ENCODE assay signal across 18 cellular contexts in genomic region chr6:165842291-165842936, GRCh38.
DNase-seq lines count a peak whose midpoint lies in the region; ATAC-seq, FAIRE-seq and TF ChIP-seq lines count a peak whose summit lies in the region.
"Had no signal": no experiment of that assay in that cellular context is flagged by ENCODE, and none has a peak within 500 bp of the region (broad histone marks: within the 10 kb centered on the region; RNA-seq: fewer than 3 reads in every experiment).

No MANE protein-coding gene starts in this region.

- H3K9ac ChIP-seq in HepG2 (ENCODE audit: insufficient read depth, low read depth, low read length) (no peak overlapping the region), iPS-15b (ENCODE audit: low read depth, low read length) (no peak overlapping the region), neural cell (ENCODE audit: low read length) (no peak overlapping the region)

- TF ChIP-seq EP300 in HepG2 (IDR thresholded peaks at IDR 0.05; ENCODE audit: low read depth in 2 of 2, low read length in 2 of 2), result no peak
- TF ChIP-seq EP300 in HepG2 (CRISPR knock-in tag; IDR thresholded peaks at IDR 0.05; ENCODE audit: borderline replicate concordance), result no peak
- TF ChIP-seq EP300 in neural cell (conservative IDR thresholded peaks at IDR 0.05; ENCODE audit: poor library complexity, severe bottlenecking), result no peak

- no peak for DNase-seq in HepG2 (ENCODE audit: low spot score)
- DNase-seq in right lobe of liver, result no peak
- DNase-seq in stimulated activated CD4-positive, alpha-beta T cell treated with anti-CD3 and anti-CD28 coated beads, Interleukin-15, amount 100 ng/mL, for 24 hours, result no peak
- no peak for DNase-seq in activated T-cell treated with anti-CD3 and anti-CD28 coated beads, Interleukin-2, amount 50 U/mL, for 48 hours
- no peak for DNase-seq in NCI-H446 treated with DMSO at 0.1 percent for 48 hours (lab: John Stamatoyannopoulos, UW)
- DNase-seq: DMS79 treated with DMSO at 0.1 percent for 48 hours, HCEC 1CT, Karpas-422, NCI-H1417 treated with DMSO at 0.1 percent for 48 hours, NCI-H2029, NCI-H345, PC-9, SIG-M5 had no signal

- POLR2A ChIA-PET in HepG2 (lab: Yijun Ruan, JAX), result no interaction called here

- H3K27ac ChIP-seq in HepG2 (ENCODE audit: extremely low read length, insufficient read depth, low read length) (no peak overlapping the region), right lobe of liver (no peak overlapping the region), neural cell (ENCODE audit: low read length) (no peak overlapping the region)
- H3K27ac ChIP-seq: 22Rv1, PC-9, RWPE1 had no signal

- H3K27me3 ChIP-seq in HepG2 (ENCODE audit: control insufficient read depth in 1 of 2, insufficient read depth in 2 of 2, low read length in 2 of 2) (peaks cover 6 to 47% of the 10 kb centered on the region in 2 experiments; a peak in 4 of 5 replicates), right lobe of liver (peaks cover 0 to 4% of the 10 kb centered on the region in 2 donors), iPS-15b (ENCODE audit: control insufficient read depth, insufficient read depth, low read length) (no peaks in the 10 kb centered on the region), neural cell (ENCODE audit: insufficient read depth, low read depth, low read length) (no peaks in the 10 kb centered on the region)

- H2AFZ ChIP-seq in HepG2 (ENCODE audit: low read length) (no peak overlapping the region), neural cell (ENCODE audit: low read depth, low read length) (no peak overlapping the region)
- H2AFZ ChIP-seq: PC-9 had no signal

- CTCF ChIA-PET in HepG2 (lab: Yijun Ruan, JAX; ENCODE audit: low intra/inter-chr PET ratio, low total read pairs), result no interaction called here

- H3K4me2 ChIP-seq in HepG2 (ENCODE audit: low read depth, low read length) (no peak overlapping the region), neural cell (ENCODE audit: low read length) (no peak overlapping the region)
- H3K4me2 ChIP-seq: PC-9 had no signal

- TF ChIP-seq POLR2A in HepG2 (IDR thresholded peaks at IDR 0.05; ENCODE audit: insufficient read depth in 1 of 2, low read depth in 2 of 2, low read length in 2 of 2), result no peak
- TF ChIP-seq POLR2A in right lobe of liver (IDR thresholded peaks at IDR 0.05), result no peak

- intact Hi-C loops in HepG2 (cut with micrococcal nuclease; ENCODE audit: unreplicated experiment), result no loop called here
- intact Hi-C loops in right lobe of liver (cut with DNase I), result no loop called here

- TF ChIP-seq RAD21 in HepG2 (CRISPR knock-in tag; IDR thresholded peaks at IDR 0.05), result no peak
- TF ChIP-seq RAD21 in neural cell (conservative IDR thresholded peaks at IDR 0.05), result no peak

- WGBS in HepG2 (ENCODE audit: low lambda C conversion rate), result 30% methylated on average over 12 of the region's 12 CpGs
- 71% methylated on average over 11 of the region's 12 CpGs for WGBS in right lobe of liver (ENCODE audit: insufficient coverage, low coverage, low lambda C conversion rate, missing lambda C conversion rate)

- no peaks in the 10 kb centered on the region for H3F3A ChIP-seq in neural cell (ENCODE audit: insufficient read depth, low read length, poor library complexity, severe bottlenecking)

- H4K20me1 ChIP-seq in HepG2 (ENCODE audit: insufficient read depth, low read length) (no peaks in the 10 kb centered on the region), neural cell (ENCODE audit: insufficient read depth) (no peaks in the 10 kb centered on the region)

- BruUV-seq in HepG2 (replicated peaks; lab: Mats Ljungman, UMichigan), result no TSS peak

- in situ Hi-C loops in HepG2 (cut with HindIII; ENCODE audit: extremely low pct_ligation_motif_present, low pct_unique_long_range_greater_than_20kb), result loop anchor here (10.0 kb wide), 1 partner anchor 408 kb away; no protein-coding TSS in a partner anchor

- ATAC-seq in HepG2 (no peak), right lobe of liver (no peak), GM21723 (IDR thresholded peaks at IDR 0.05; ENCODE audit: unreplicated experiment) (no peak)

- H3K36me3 ChIP-seq in HepG2 (replicated peaks in 1 of 2; ENCODE audit: control insufficient read depth in 1 of 2, insufficient read depth in 2 of 2, low read length in 2 of 2), result no peaks in the 10 kb centered on the region
- H3K36me3 ChIP-seq in right lobe of liver, result no peaks in the 10 kb centered on the region
- H3K36me3 ChIP-seq in iPS-15b (ENCODE audit: control insufficient read depth, insufficient read depth, low read length), result no peaks in the 10 kb centered on the region
- no peaks in the 10 kb centered on the region for H3K36me3 ChIP-seq in neural cell (ENCODE audit: insufficient read depth, low read length)

- no peak for FAIRE-seq in HepG2 (lab: Jason Lieb, UNC)

- no peaks in the 10 kb centered on the region for H3K79me2 ChIP-seq in HepG2 (ENCODE audit: insufficient read depth, low read length)
- H3K79me2 ChIP-seq in neural cell (replicated peaks; ENCODE audit: insufficient read depth, low read length), result no peaks in the 10 kb centered on the region

- no peaks in the 10 kb centered on the region for H3K9me3 ChIP-seq in HepG2 (ENCODE audit: low read length)
- H3K9me3 ChIP-seq in right lobe of liver, result no peaks in the 10 kb centered on the region
- H3K9me3 ChIP-seq in iPS-15b (ENCODE audit: control insufficient read depth, insufficient read depth, low read length), result no peaks in the 10 kb centered on the region
- no peaks in the 10 kb centered on the region for H3K9me3 ChIP-seq in neural cell (ENCODE audit: low read length)

- TF ChIP-seq CTCF in HepG2 (CRISPR knock-in tag; IDR thresholded peaks at IDR 0.05) (no peak), right lobe of liver (IDR thresholded peaks at IDR 0.05) (no peak), neural cell (IDR thresholded peaks at IDR 0.05; ENCODE audit: poor library complexity, severe bottlenecking) (no peak)

- no peaks in the 10 kb centered on the region for H3K9me2 ChIP-seq in neural cell (ENCODE audit: insufficient read depth, low read length)

- no peaks in the 10 kb centered on the region for H3K4me1 ChIP-seq in HepG2 (ENCODE audit: insufficient read depth, low read length)
- peaks cover 0 to 10% (median 5%) of the 10 kb centered on the region in 4 donors for H3K4me1 ChIP-seq in right lobe of liver
- H3K4me1 ChIP-seq in iPS-15b (ENCODE audit: control insufficient read depth, insufficient read depth, low read length), result peaks cover 20% of the 10 kb centered on the region

- no peak overlapping the region for H3K4me3 ChIP-seq in HepG2 (replicated peaks in 1 of 3; ENCODE audit: insufficient read depth in 1 of 3, low read depth in 2 of 3, low read length in 3 of 3)
- no peak overlapping the region for H3K4me3 ChIP-seq in right lobe of liver
- H3K4me3 ChIP-seq in iPS-15b (ENCODE audit: low read depth, low read length), result peak overlapping the region; percentile 33
- H3K4me3 ChIP-seq in neural cell (ENCODE audit: low read length), result peak overlapping the region; percentile 1
- H3K4me3 ChIP-seq: PC-9 had no signal

TF ChIP-seq in HepG2, 621 proteins besides CTCF, POLR2A, EP300 and RAD21 (continues in another document):
- TF ChIP-seq PLSCR1 (CRISPR knock-in tag; IDR thresholded peaks at IDR 0.05; ENCODE audit: borderline replicate concordance), result no peak
- no peak for TF ChIP-seq ZNF280B (CRISPR knock-in tag; IDR thresholded peaks at IDR 0.05; ENCODE audit: borderline replicate concordance)
- TF ChIP-seq HNRNPLL (IDR thresholded peaks at IDR 0.05; ENCODE audit: low read depth, low read length, poor library complexity, severe bottlenecking), result no peak
- no peak for TF ChIP-seq NFKBIZ (CRISPR knock-in tag; IDR thresholded peaks at IDR 0.05)

TF ChIP-seq in neural cell, 6 proteins besides CTCF, POLR2A, EP300 and RAD21:
- TF ChIP-seq SMC3 (conservative IDR thresholded peaks at IDR 0.05; ENCODE audit: poor library complexity) (no peak), TAF1 (IDR thresholded peaks at IDR 0.05; ENCODE audit: low read depth) (no peak), EZH2 (IDR thresholded peaks at IDR 0.05; ENCODE audit: borderline replicate concordance, insufficient read depth, low read length, poor library complexity, severe bottlenecking) (no peak), REST (IDR thresholded peaks at IDR 0.05; ENCODE audit: borderline replicate concordance) (no peak), MXI1 (conservative IDR thresholded peaks at IDR 0.05; ENCODE audit: poor library complexity, severe bottlenecking) (no peak), POLR2AphosphoS5 (IDR thresholded peaks at IDR 0.05) (no peak)

Comparison
In these comparisons a context has a peak if more than half of its experiments do, and no peak if none do; other contexts are left out.
1. H3K4me3 ChIP-seq: peak in iPS-15b (single experiment) and neural cell (single experiment); none in HepG2 (0 of 3) and right lobe of liver (0 of 3).